ENCODE assay signal across 27 cellular contexts in genomic region chr3:187205683-187206082, GRCh38. TPM values are rescaled to one million over a fixed set of nuclear protein-coding genes. Genes with fewer than 3 reads are reported as not detected.
"Had no signal": no experiment of that assay in that cellular context is flagged by ENCODE, and none has a peak within 500 bp of the region (broad histone marks: within the 10 kb centered on the region; RNA-seq: fewer than 3 reads in every experiment).

No MANE protein-coding gene starts in this region.

- H3K27ac Mint-ChIP-seq: mesothelial cell of epicardium had no signal

- DNase-seq: dermis blood vessel endothelial cell; dorsolateral prefrontal cortex; effector CD4-positive, alpha-beta T cell; effector memory CD4-positive, alpha-beta T cell; erythroblast; esophagus squamous epithelium; foreskin fibroblast; foreskin melanocyte; gastrocnemius medialis; glutamatergic neuron; head of caudate nucleus; heart right ventricle; hippocampal formation; left cardiac atrium; left lung; left ventricle myocardium superior; lower lobe of right lung; mesenchymal stem cell; mucosa of descending colon had no signal

- H3K4me3 Mint-ChIP-seq: mesothelial cell of epicardium had no signal

- ATAC-seq: esophagus mucosa, gastrocnemius medialis, heart right ventricle, left cardiac atrium, left lung, left ventricle myocardium superior, lower lobe of right lung, mucosa of descending colon had no signal

- H3K4me1 Mint-ChIP-seq: mesothelial cell of epicardium had no signal

- H3K36me3 Mint-ChIP-seq: mesothelial cell of epicardium had no signal

RNA-seq across cellular contexts. Expression of gene RTP1, which starts 8.4 kb away (rescaled TPM):
- total RNA-seq: dermis blood vessel endothelial cell, esophagus mucosa, esophagus squamous epithelium, gastrocnemius medialis, glomerular endothelial cell, kidney epithelial cell, left cardiac atrium, left lung, left ventricle myocardium superior, lower leg skin, lower lobe of right lung, lung microvascular endothelial cell, mesenteric fat pad, mesothelial cell of epicardium, mucosa of descending colon, myocyte had no signal
